In the genomic region with DNA sequence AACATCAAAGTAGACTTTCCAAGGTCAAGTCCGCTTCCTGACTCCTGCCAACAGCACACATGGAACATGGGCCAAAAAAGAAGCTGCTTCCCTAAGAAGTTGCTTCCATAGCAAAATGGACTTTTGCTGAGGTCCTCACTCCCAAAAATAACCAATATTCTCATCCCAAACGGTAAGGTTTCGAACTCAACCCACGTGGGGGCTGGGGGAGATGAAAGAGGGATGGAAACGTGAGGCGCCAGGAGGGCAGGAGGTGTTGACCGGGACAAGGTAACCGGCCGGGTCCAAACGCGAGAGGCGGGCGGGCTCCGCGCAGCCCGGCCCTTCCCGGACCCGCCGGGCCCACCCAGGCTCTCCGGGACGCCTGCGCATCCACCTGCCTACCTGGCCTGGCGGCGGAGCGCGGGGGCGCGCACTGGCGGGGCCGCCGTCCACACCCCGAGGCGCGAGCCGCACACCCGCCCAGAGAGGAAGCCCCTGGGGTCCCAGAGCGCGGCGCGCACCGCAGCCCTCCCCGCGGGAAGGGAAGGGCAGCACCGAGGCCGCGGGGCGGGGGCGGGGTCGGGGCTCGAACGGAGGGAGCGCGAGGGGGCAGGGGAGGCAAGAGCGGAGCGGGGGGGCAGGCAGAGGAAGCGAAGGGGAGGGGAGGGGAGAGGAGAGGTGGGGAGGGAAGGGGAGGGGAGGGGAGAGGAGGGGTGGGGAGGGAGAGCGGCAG, we compare ENCODE assay signal across 8 cellular contexts. TPM values are rescaled to one million over a fixed set of nuclear protein-coding genes. Genes with fewer than 3 reads are reported as not detected.
DNase-seq lines count a peak whose midpoint lies in the region; ATAC-seq and TF ChIP-seq lines count a peak whose summit lies in the region.

No MANE protein-coding gene starts in this region.

- H3K27me3 ChIP-seq in HCT116 (ENCODE audit: insufficient read depth, low read length) (no peaks in the 10 kb centered on the region), duodenal mucosa (ENCODE audit: control insufficient read depth in 1 of 2, insufficient read depth in 2 of 2, low read length in 2 of 2) (no peaks in the 10 kb centered on the region)

- no peaks in the 10 kb centered on the region for H3K9me2 ChIP-seq in HCT116 (ENCODE audit: insufficient read depth)

- no peaks in the 10 kb centered on the region for H3K9me3 ChIP-seq in HCT116 (ENCODE audit: control insufficient read depth in 1 of 2, insufficient read depth in 1 of 2, low read depth in 1 of 2, low read length in 2 of 2)
- no peaks in the 10 kb centered on the region for H3K9me3 ChIP-seq in duodenal mucosa (ENCODE audit: control insufficient read depth in 1 of 2, low read length in 2 of 2)

- RAD21 ChIA-PET in HCT116 (lab: Charles Lee; ENCODE audit: low non-redundant PET in 1 of 2, low total read pairs in 2 of 2, uncharacterized antibody in 2 of 2, unreplicated experiment in 2 of 2): no interaction called here

- H3K79me2 ChIP-seq in HCT116 (ENCODE audit: insufficient read depth, low read length): peaks cover 55% of the 10 kb centered on the region

- H3K27me3 Mint-ChIP-seq in activated CD4-positive, alpha-beta T cell treated with anti-CD3 and anti-CD28 coated beads, Interleukin-2, amount 10 ng/mL, durations not matched to agents 24 days and 14 days: no peaks in the 10 kb centered on the region
- no peaks in the 10 kb centered on the region for H3K27me3 Mint-ChIP-seq in memory B cell

- TF ChIP-seq CTCF in GM10248 (IDR thresholded peaks at IDR 0.05; ENCODE audit: control extremely low read depth, extremely low read depth, low read depth, missing control alignments) (no peak), HCT116 (IDR thresholded peaks at IDR 0.05 in 2 of 3, conservative IDR thresholded peaks at IDR 0.05 in 1 of 3; ENCODE audit: borderline replicate concordance in 1 of 3, insufficient read depth in 1 of 3, low read depth in 2 of 3, low read length in 2 of 3) (no peak)

- peak overlapping the region; percentile 94 for H3K27ac Mint-ChIP-seq in activated CD4-positive, alpha-beta T cell treated with anti-CD3 and anti-CD28 coated beads, Interleukin-2, amount 10 ng/mL, durations not matched to agents 24 days and 14 days
- peak overlapping the region; percentile 94 for H3K27ac Mint-ChIP-seq in memory B cell

- H2AFZ ChIP-seq in HCT116 (ENCODE audit: low read depth, low read length, poor library complexity, severe bottlenecking): no peak overlapping the region

- no TSS peak for BruUV-seq in HCT116 (replicated peaks; lab: Mats Ljungman, UMichigan)

- peak overlapping the region; percentile 83 for H3K4me2 ChIP-seq in HCT116 (ENCODE audit: low read length)

- H3K4me3 ChIP-seq in HCT116 (replicated peaks in 1 of 2; ENCODE audit: low read depth in 1 of 2, low read length in 2 of 2) (peak overlapping the region; percentile 78 to 94), duodenal mucosa (ENCODE audit: low read depth in 1 of 2, low read length in 2 of 2) (peak overlapping the region; percentile 76 to 91)

- CTCF ChIA-PET in GM10248 (lab: Yijun Ruan, JAX) (interaction anchor here (2.1 kb wide), 1 partner anchor 13 kb away, joined by 15 read pairs; no protein-coding TSS in a partner anchor), HCT116 (lab: Charles Lee) (interaction anchor here (1.1 kb wide), 1 partner anchor 56 kb away, joined by 3 read pairs; no protein-coding TSS in a partner anchor)

- H3K27ac ChIP-seq in HCT116 (ENCODE audit: low read depth, low read length) (peak overlapping the region; percentile 73), duodenal mucosa (ENCODE audit: low read depth, low read length) (peak overlapping the region; percentile 75)

- no peak for TF ChIP-seq RAD21 in HCT116 (IDR thresholded peaks at IDR 0.05; ENCODE audit: low read depth)

- H3K4me1 ChIP-seq in HCT116 (ENCODE audit: control insufficient read depth in 1 of 2, insufficient read depth in 2 of 2, low read length in 2 of 2) (peaks cover 10 to 38% of the 10 kb centered on the region in 2 experiments), duodenal mucosa (ENCODE audit: control insufficient read depth in 1 of 2, insufficient read depth in 2 of 2, low read length in 2 of 2) (peaks cover 0 to 5% of the 10 kb centered on the region in 2 donors)

- H3K4me1 Mint-ChIP-seq in activated CD4-positive, alpha-beta T cell treated with anti-CD3 and anti-CD28 coated beads, Interleukin-2, amount 10 ng/mL, durations not matched to agents 24 days and 14 days: peaks cover 36% of the 10 kb centered on the region
- H3K4me1 Mint-ChIP-seq in memory B cell: peaks cover 26% of the 10 kb centered on the region

- TF ChIP-seq POLR2A in HCT116 (IDR thresholded peaks at IDR 0.05; ENCODE audit: borderline replicate concordance, extremely low read depth, insufficient read depth, insufficient read length): no peak

- POLR2A ChIA-PET in GM10248 (lab: Yijun Ruan, JAX) (interaction anchor here (0.6 kb wide), 1 partner anchor 124 kb away, joined by 3 read pairs; no protein-coding TSS in a partner anchor), HCT116 (lab: Charles Lee) (interaction anchor here (1.1 kb wide), 1 partner anchor 17 kb away, joined by 4 read pairs; no protein-coding TSS in a partner anchor)

- no peaks in the 10 kb centered on the region for H3K36me3 ChIP-seq in HCT116 (ENCODE audit: control insufficient read depth in 1 of 2, insufficient read depth in 2 of 2, low read length in 2 of 2)
- H3K36me3 ChIP-seq in duodenal mucosa (ENCODE audit: control insufficient read depth in 1 of 2, insufficient read depth in 2 of 2, low read length in 2 of 2): no peaks in the 10 kb centered on the region

- ATAC-seq in HCT116: peak; percentile 57
- peak; percentile 36 for ATAC-seq in memory B cell (ENCODE audit: low read depth)

- no peaks in the 10 kb centered on the region for H3K9me3 Mint-ChIP-seq in activated CD4-positive, alpha-beta T cell treated with anti-CD3 and anti-CD28 coated beads, Interleukin-2, amount 10 ng/mL, durations not matched to agents 24 days and 14 days
- H3K9me3 Mint-ChIP-seq in memory B cell: peaks cover 1% of the 10 kb centered on the region

- DNase-seq in GM10248 (ENCODE audit: extremely low spot score): peak; percentile 57
- DNase-seq in HCT116 (ENCODE audit: low read depth, low spot score): no peak
- peak; percentile 64 for DNase-seq in NCI-H1436 (lab: John Stamatoyannopoulos, UW)
- peak; percentile 91 for DNase-seq in activated CD4-positive, alpha-beta T cell treated with anti-CD3 and anti-CD28 coated beads, Interleukin-2, amount 10 ng/mL, durations not matched to agents 24 days and 14 days
- DNase-seq in memory B cell (ENCODE audit: low spot score in 2 of 2): peak; percentile 56 to 66
- DNase-seq in stimulated activated CD8-positive, alpha-beta memory T cell treated with anti-CD3 and anti-CD28 coated beads, Interleukin-15, amount 100 ng/mL, for 24 hours (ENCODE audit: low read depth): peak; percentile 18
- no peak for DNase-seq in NOMO-1 treated with dmso at 0.1 percent for 144 hours (lab: John Stamatoyannopoulos, UW; ENCODE audit: unreplicated experiment)

- H3K9ac ChIP-seq in HCT116 (ENCODE audit: low read length) (peak overlapping the region; percentile 82), duodenal mucosa (ENCODE audit: low read depth in 1 of 2, low read length in 2 of 2) (peak overlapping the region; percentile 60 to 65)

- H3K4me3 Mint-ChIP-seq in activated CD4-positive, alpha-beta T cell treated with anti-CD3 and anti-CD28 coated beads, Interleukin-2, amount 10 ng/mL, durations not matched to agents 24 days and 14 days: peak overlapping the region; percentile 89
- H3K4me3 Mint-ChIP-seq in memory B cell: peak overlapping the region; percentile 92

- intact Hi-C loops in HCT116 (cut with micrococcal nuclease): no loop called here
- intact Hi-C loops in activated CD4-positive, alpha-beta T cell treated with anti-CD3 and anti-CD28 coated beads, Interleukin-2, amount 10 ng/mL, durations not matched to agents 24 days and 14 days (cut with micrococcal nuclease): loop anchor here (2.0 to 10.0 kb wide), 4 partner anchors 251 to 1593 kb away; a partner anchor contains a TSS

- H4K20me1 ChIP-seq in HCT116 (ENCODE audit: insufficient read depth): no peaks in the 10 kb centered on the region

- peaks cover 13% of the 10 kb centered on the region for H3K36me3 Mint-ChIP-seq in activated CD4-positive, alpha-beta T cell treated with anti-CD3 and anti-CD28 coated beads, Interleukin-2, amount 10 ng/mL, durations not matched to agents 24 days and 14 days (ENCODE audit: low read depth)
- H3K36me3 Mint-ChIP-seq in memory B cell: peaks cover 5% of the 10 kb centered on the region

TF ChIP-seq in HCT116, 20 proteins besides CTCF, POLR2A, EP300 and RAD21 (continues in another document):
- TF ChIP-seq ELF1 (IDR thresholded peaks at IDR 0.05; ENCODE audit: borderline replicate concordance, low read depth): no peak
- TF ChIP-seq SIN3A (IDR thresholded peaks at IDR 0.05; ENCODE audit: low read depth): peak; percentile 49; the same call in 1 of the 2 replicates
- no peak for TF ChIP-seq SP1 (IDR thresholded peaks at IDR 0.05; ENCODE audit: low read depth)
- 0 out of 2 replicates have a peak, but pooled peaks have one; percentile 23 for TF ChIP-seq ZFX (IDR thresholded peaks at IDR 0.05)
- no peak for TF ChIP-seq EZH2 (IDR thresholded peaks at IDR 0.05)
- TF ChIP-seq EGR1 (IDR thresholded peaks at IDR 0.05; ENCODE audit: low read depth): peak; percentile 51
- no peak for TF ChIP-seq ZNF274 (IDR thresholded peaks at IDR 0.05; ENCODE audit: low read depth, low read length)
- no peak for TF ChIP-seq CEBPB (IDR thresholded peaks at IDR 0.05; ENCODE audit: low read depth)

RNA-seq across cellular contexts. Expression of a gene that starts 0.7 kb away (rescaled TPM):
- 84.0 TPM for total RNA-seq in HCT116 (2021; ENCODE audit: unreplicated experiment)
- 24.9 and 29.6 TPM in 2 replicates for polyA plus RNA-seq in HCT116 (2012)
- 57.0 and 63.6 TPM in 2 replicates for total RNA-seq in activated CD4-positive, alpha-beta T cell treated with anti-CD3 and anti-CD28 coated beads, Interleukin-2, amount 10 ng/mL, durations not matched to agents 24 days and 14 days

RNA-seq across cellular contexts. Expression of a gene that starts 57.3 kb away (rescaled TPM):
- 35.4 TPM for total RNA-seq in HCT116 (2021; ENCODE audit: unreplicated experiment)
- 16.3 and 16.6 TPM in 2 replicates for polyA plus RNA-seq in HCT116 (2012)
- 50.5 and 54.5 TPM in 2 replicates for total RNA-seq in activated CD4-positive, alpha-beta T cell treated with anti-CD3 and anti-CD28 coated beads, Interleukin-2, amount 10 ng/mL, durations not matched to agents 24 days and 14 days

Comparison
In these comparisons a context has a peak if more than half of its experiments do, and no peak if none do; other contexts are left out.
1. DNase-seq: peak in GM10248 (single experiment), NCI-H1436 (single experiment), activated CD4-positive, alpha-beta T cell treated with anti-CD3 and anti-CD28 coated beads, Interleukin-2, amount 10 ng/mL, durations not matched to agents 24 days and 14 days (single experiment), memory B cell (2 of 2) and stimulated activated CD8-positive, alpha-beta memory T cell treated with anti-CD3 and anti-CD28 coated beads, Interleukin-15, amount 100 ng/mL, for 24 hours (single experiment); none in HCT116 (single experiment) and NOMO-1 treated with dmso at 0.1 percent for 144 hours (single experiment).